In genomic region chr4:105605493-105605892, GRCh38 we compare ENCODE assay signal across 14 cellular contexts. TPM values are rescaled to one million over a fixed set of nuclear protein-coding genes. Genes with fewer than 3 reads are reported as not detected.
DNase-seq lines count a peak whose midpoint lies in the region; ATAC-seq and TF ChIP-seq lines count a peak whose summit lies in the region.
"Had no signal": no experiment of that assay in that cellular context is flagged by ENCODE, and none has a peak within 500 bp of the region (broad histone marks: within the 10 kb centered on the region; RNA-seq: fewer than 3 reads in every experiment).

No MANE protein-coding gene starts in this region.

- H3K4me1 Mint-ChIP-seq in naive thymus-derived CD4-positive, alpha-beta T cell, result no peaks in the 10 kb centered on the region

- H4K20me1 ChIP-seq in fibroblast of lung (ENCODE audit: control insufficient read depth, extremely low read depth, insufficient read depth, low read length), result no peaks in the 10 kb centered on the region

- H3K36me3 Mint-ChIP-seq in naive thymus-derived CD4-positive, alpha-beta T cell, result no peaks in the 10 kb centered on the region

- no peak overlapping the region for H3K4me2 ChIP-seq in fibroblast of lung (ENCODE audit: extremely low read depth, insufficient read depth, low read length)

- H3K4me1 ChIP-seq in fibroblast of lung (ENCODE audit: control insufficient read depth, extremely low read depth, insufficient read depth, low read length), result no peaks in the 10 kb centered on the region
- H3K4me1 ChIP-seq in naive thymus-derived CD4-positive, alpha-beta T cell (ENCODE audit: control insufficient read depth in 2 of 2, insufficient read depth in 2 of 2, low read length in 2 of 2), result no peaks in the 10 kb centered on the region

- no peak overlapping the region for H2AFZ ChIP-seq in fibroblast of lung (ENCODE audit: low read length)

- H3K9me3 Mint-ChIP-seq in naive thymus-derived CD4-positive, alpha-beta T cell, result peaks cover 0 to 6% (median 0%) of the 10 kb centered on the region in 11 donors

- intact Hi-C loops in naive thymus-derived CD4-positive, alpha-beta T cell (cut with micrococcal nuclease), result no loop called here
- intact Hi-C loops in left ventricle myocardium superior (cut with micrococcal nuclease), result no loop called here

- no peaks in the 10 kb centered on the region for H3K27me3 ChIP-seq in fibroblast of lung (ENCODE audit: control insufficient read depth, insufficient read depth, low read length)
- H3K27me3 ChIP-seq in naive thymus-derived CD4-positive, alpha-beta T cell (ENCODE audit: control insufficient read depth in 2 of 2, insufficient read depth in 2 of 2, low read length in 2 of 2), result no peaks in the 10 kb centered on the region
- H3K27me3 ChIP-seq: neutrophil had no signal

- CTCF ChIA-PET in naive thymus-derived CD4-positive, alpha-beta T cell (lab: Charles Lee), result no interaction called here

- TF ChIP-seq CTCF in fibroblast of lung (conservative IDR thresholded peaks at IDR 0.05 in 1 of 2, IDR thresholded peaks at IDR 0.05 in 1 of 2; ENCODE audit: low read depth in 1 of 2, low read length in 2 of 2), result no peak

- no peaks in the 10 kb centered on the region for H3K9me3 ChIP-seq in SK-N-MC (ENCODE audit: low read depth, low read length)
- no peaks in the 10 kb centered on the region for H3K9me3 ChIP-seq in fibroblast of lung (ENCODE audit: control insufficient read depth, insufficient read depth, low read depth, low read length)
- H3K9me3 ChIP-seq in naive thymus-derived CD4-positive, alpha-beta T cell (ENCODE audit: control insufficient read depth in 2 of 3, low read length in 3 of 3), result no peaks in the 10 kb centered on the region
- H3K9me3 ChIP-seq: neutrophil had no signal

- POLR2A ChIA-PET in naive thymus-derived CD4-positive, alpha-beta T cell (lab: Charles Lee), result no interaction called here

- H3K9ac ChIP-seq in SK-N-MC (ENCODE audit: insufficient read length), result no peak overlapping the region
- no peak overlapping the region for H3K9ac ChIP-seq in fibroblast of lung (ENCODE audit: insufficient read depth, low read length)

- TF ChIP-seq RAD21 in Ishikawa (IDR thresholded peaks at IDR 0.05; ENCODE audit: low read depth), result no peak

- TF ChIP-seq EP300 in Ishikawa (IDR thresholded peaks at IDR 0.05; ENCODE audit: borderline replicate concordance), result no peak

- H3K4me3 ChIP-seq in SK-N-MC (no peak overlapping the region; the same call in 1 of the 2 replicates), fibroblast of lung (replicated peaks in 1 of 4; ENCODE audit: control extremely low read depth in 1 of 4, insufficient read depth in 1 of 4, low read depth in 3 of 4, low read length in 4 of 4) (no peak overlapping the region)
- no peak overlapping the region for H3K4me3 ChIP-seq in naive thymus-derived CD4-positive, alpha-beta T cell (ENCODE audit: low read length)

- peak; percentile 29 for DNase-seq in COLO829 (ENCODE audit: low spot score)
- DNase-seq in SK-N-MC (ENCODE audit: low read depth, low spot score), result no peak
- peak; percentile 82 for DNase-seq in fibroblast of lung (ENCODE audit: low read depth in 2 of 2)
- DNase-seq in NCI-H2227 (lab: John Stamatoyannopoulos, UW; ENCODE audit: unreplicated experiment), result no peak
- DNase-seq in naive thymus-derived CD4-positive, alpha-beta T cell, result no peak
- no peak for DNase-seq in left ventricle myocardium superior
- no peak for DNase-seq in NCI-H82 (lab: John Stamatoyannopoulos, UW)
- DNase-seq: cortex of kidney, KG1, WERI-Rb-1 had no signal

- H3K27ac ChIP-seq in SK-N-MC, result peak overlapping the region; percentile 60
- H3K27ac ChIP-seq in fibroblast of lung (ENCODE audit: insufficient read depth, low read length), result no peak overlapping the region
- H3K27ac ChIP-seq in naive thymus-derived CD4-positive, alpha-beta T cell (ENCODE audit: low read depth, low read length), result no peak overlapping the region
- H3K27ac ChIP-seq: neutrophil, WERI-Rb-1 had no signal

- no peak for ATAC-seq in naive thymus-derived CD4-positive, alpha-beta T cell
- ATAC-seq in left ventricle myocardium superior, result no peak

- peaks cover 2 to 15% (median 10%) of the 10 kb centered on the region in 5 donors for H3K27me3 Mint-ChIP-seq in naive thymus-derived CD4-positive, alpha-beta T cell

- H3K79me2 ChIP-seq in fibroblast of lung (ENCODE audit: control insufficient read depth, insufficient read depth, low read length), result no peaks in the 10 kb centered on the region

- H3K36me3 ChIP-seq in SK-N-MC (ENCODE audit: insufficient read depth, low read length), result no peaks in the 10 kb centered on the region
- no peaks in the 10 kb centered on the region for H3K36me3 ChIP-seq in fibroblast of lung (ENCODE audit: control insufficient read depth, insufficient read depth, low read length)
- H3K36me3 ChIP-seq in naive thymus-derived CD4-positive, alpha-beta T cell (ENCODE audit: control insufficient read depth in 2 of 3, insufficient read depth in 3 of 3, low read length in 3 of 3), result no peaks in the 10 kb centered on the region
- H3K36me3 ChIP-seq: neutrophil, WERI-Rb-1 had no signal

- H3K27ac Mint-ChIP-seq in naive thymus-derived CD4-positive, alpha-beta T cell, result no peak overlapping the region

- H3K4me3 Mint-ChIP-seq in naive thymus-derived CD4-positive, alpha-beta T cell, result no peak overlapping the region

TF ChIP-seq in Ishikawa, 13 proteins besides CTCF, POLR2A, EP300 and RAD21:
- TF ChIP-seq NFIC (IDR thresholded peaks at IDR 0.05), result peak; percentile 54
- no peak for TF ChIP-seq CEBPB (IDR thresholded peaks at IDR 0.05)

RNA-seq across cellular contexts. Expression of gene ARHGEF38, which starts 53.1 kb away (rescaled TPM):
- not detected in 2 replicates for total RNA-seq in fibroblast of lung
- polyA plus RNA-seq in fibroblast of lung, result not detected in 2 replicates
- polyA plus RNA-seq in fibroblast of lung (2012), result not detected in 2 replicates
- polyA minus RNA-seq in fibroblast of lung (ENCODE audit: low replicate concordance), result not detected in 2 replicates
- not detected for total RNA-seq in naive thymus-derived CD4-positive, alpha-beta T cell
- under 1 TPM in 1 of 2 donors, not detected in 1; 0.45 TPM for polyA plus RNA-seq in naive thymus-derived CD4-positive, alpha-beta T cell
- not detected for total RNA-seq in left ventricle myocardium superior
- total RNA-seq: subcutaneous adipose tissue had no signal
- polyA plus RNA-seq: BJ had no signal

Comparison
In these comparisons a context has a peak if more than half of its experiments do, and no peak if none do; other contexts are left out.
1. DNase-seq: peak in COLO829 (single experiment) and fibroblast of lung (2 of 2); none in SK-N-MC (single experiment), NCI-H2227 (single experiment), naive thymus-derived CD4-positive, alpha-beta T cell (0 of 9), left ventricle myocardium superior (single experiment) and NCI-H82 (single experiment).